19 cellular contexts compared by ENCODE assay signal in the genomic region with DNA sequence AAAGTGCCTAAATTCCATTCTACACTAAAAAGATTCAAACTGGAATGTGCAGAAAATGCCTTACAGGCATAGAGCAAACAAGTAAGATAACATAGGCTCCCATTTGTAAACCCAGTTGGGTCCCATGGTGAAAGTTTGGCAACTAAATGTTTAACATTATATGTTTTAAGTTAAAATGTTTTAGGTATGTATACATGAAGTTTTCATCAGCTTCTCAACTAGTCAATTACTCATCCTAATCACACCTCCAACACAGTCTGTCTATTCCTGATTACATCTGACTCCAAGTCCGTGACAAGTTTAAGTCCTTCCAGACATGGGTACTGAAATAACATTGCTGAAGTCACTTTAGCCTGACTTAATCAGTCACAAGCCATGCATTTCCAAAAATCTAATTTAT. TPM values are rescaled to one million over a fixed set of nuclear protein-coding genes. Genes with fewer than 3 reads are reported as not detected.
A peak's percentile ranks its signal among the peaks of the same experiment; 100 is the strongest.
DNase-seq lines count a peak whose midpoint lies in the region; ATAC-seq and TF ChIP-seq lines count a peak whose summit lies in the region.
"Had no signal": no experiment of that assay in that cellular context is flagged by ENCODE, and none has a peak within 500 bp of the region (broad histone marks: within the 10 kb centered on the region; RNA-seq: fewer than 3 reads in every experiment).

No MANE protein-coding gene starts in this region.

- peaks cover 3 to 27% of the 10 kb centered on the region in 2 donors for H3K4me1 ChIP-seq in ascending aorta

- ATAC-seq in GM21825 (IDR thresholded peaks at IDR 0.05; ENCODE audit: unreplicated experiment) = no peak
- ATAC-seq: PC-3 had no signal

- peaks cover 0 to 5% of the 10 kb centered on the region in 2 donors for H3K36me3 ChIP-seq in ascending aorta

- DNase-seq in GM04504 (ENCODE audit: low read depth) = peak; percentile 32
- DNase-seq in ascending aorta (ENCODE audit: low spot score in 2 of 2) = no peak
- peak; percentile 14 for DNase-seq in fibroblast of the aortic adventitia (ENCODE audit: low read depth)
- peak; percentile 26 for DNase-seq in superior temporal gyrus (ENCODE audit: extremely low spot score)
- DNase-seq in GM03348 (ENCODE audit: low spot score) = no peak
- no peak for DNase-seq in GM10266 (ENCODE audit: extremely low spot score)
- no peak for DNase-seq in COR-L47 (lab: John Stamatoyannopoulos, UW)
- DNase-seq: AML-193, DMS79 treated with DMSO at 0.1 percent for 48 hours, NCI-H1417 treated with DMSO at 0.1 percent for 48 hours, NCI-H187 treated with DMSO at 0.1 percent for 48 hours, NCI-H345, NCI-H524 treated with DMSO at 0.1 percent for 48 hours, PC-3, SIG-M5 had no signal

- no peaks in the 10 kb centered on the region for H3K27me3 ChIP-seq in ascending aorta

- H3K4me3 ChIP-seq in ascending aorta (no peak overlapping the region), fibroblast of the aortic adventitia (ENCODE audit: low read depth, low read length) (no peak overlapping the region)

- intact Hi-C loops in ascending aorta (cut with DNase I) = no loop called here

- peaks cover 0 to 7% of the 10 kb centered on the region in 2 donors for H3K9me3 ChIP-seq in ascending aorta

- TF ChIP-seq CTCF in ascending aorta (IDR thresholded peaks at IDR 0.05) (no peak), fibroblast of the aortic adventitia (IDR thresholded peaks at IDR 0.05; ENCODE audit: insufficient read depth, low read length) (no peak), GM10266 (IDR thresholded peaks at IDR 0.05; ENCODE audit: control insufficient read depth, insufficient read depth, low read depth, missing control alignments) (no peak)

- peak overlapping the region; percentile 59 to 79 for H3K27ac ChIP-seq in ascending aorta
- H3K27ac ChIP-seq: C4-2B, RWPE1 had no signal

RNA-seq across cellular contexts. Expression of a gene that starts 25.0 kb away (rescaled TPM):
- total RNA-seq in ascending aorta (196 TPM), fibroblast of the aortic adventitia (ENCODE audit: low replicate concordance) (73.8 and 74.7 TPM in 2 replicates)
- total RNA-seq: G401 had no signal

Comparison
In these comparisons a context has a peak if more than half of its experiments do, and no peak if none do; other contexts are left out.
1. DNase-seq: peak in GM04504 (single experiment), fibroblast of the aortic adventitia (single experiment) and superior temporal gyrus (single experiment); none in ascending aorta (0 of 2), GM03348 (single experiment), GM10266 (single experiment) and COR-L47 (single experiment).